9 cellular contexts compared by ENCODE assay signal in genomic region chr12:53051058-53051880, GRCh38. TPM values are rescaled to one million over a fixed set of nuclear protein-coding genes. Genes with fewer than 3 reads are reported as not detected.
DNase-seq lines count a peak whose midpoint lies in the region; ATAC-seq and TF ChIP-seq lines count a peak whose summit lies in the region.
"Had no signal": no experiment of that assay in that cellular context is flagged by ENCODE, and none has a peak within 500 bp of the region (broad histone marks: within the 10 kb centered on the region; RNA-seq: fewer than 3 reads in every experiment).

No MANE protein-coding gene starts in this region.

- H3K9me3 Mint-ChIP-seq in CD4-positive, alpha-beta memory T cell: no peaks in the 10 kb centered on the region

- no peaks in the 10 kb centered on the region for H3K27me3 ChIP-seq in CD4-positive, alpha-beta memory T cell (ENCODE audit: insufficient read depth, low read length)
- no peaks in the 10 kb centered on the region for H3K27me3 ChIP-seq in Panc1 (ENCODE audit: control insufficient read depth, insufficient read depth, low read length)

- no peak for ATAC-seq in Panc1
- no peak for ATAC-seq in HG02852 (IDR thresholded peaks at IDR 0.05; ENCODE audit: unreplicated experiment)
- ATAC-seq in HG02973 (IDR thresholded peaks at IDR 0.05; ENCODE audit: unreplicated experiment): no peak

- TF ChIP-seq CTCF in Panc1 (IDR thresholded peaks at IDR 0.05) (no peak), fibroblast of pulmonary artery (IDR thresholded peaks at IDR 0.05; ENCODE audit: low read length, missing control alignments) (peak; percentile 9)

- H3K27ac ChIP-seq in CD4-positive, alpha-beta memory T cell (ENCODE audit: low read depth, low read length): no peak overlapping the region
- peak overlapping the region; percentile 93 for H3K27ac ChIP-seq in Panc1 (ENCODE audit: low read length)

- peaks cover 0 to 3% of the 10 kb centered on the region in 2 donors for H3K36me3 Mint-ChIP-seq in CD4-positive, alpha-beta memory T cell

- H3K4me1 ChIP-seq in CD4-positive, alpha-beta memory T cell (ENCODE audit: insufficient read depth, low read length): peaks cover 16% of the 10 kb centered on the region
- peaks cover 66% of the 10 kb centered on the region for H3K4me1 ChIP-seq in Panc1 (ENCODE audit: control insufficient read depth, insufficient read depth, low read length)

- intact Hi-C loops in CD4-positive, alpha-beta memory T cell (cut with micrococcal nuclease): loop anchor here (5.0 kb wide), 1 partner anchor 46 kb away; the partner anchor contains the start of gene IGFBP6
- intact Hi-C loops in Panc1 (cut with micrococcal nuclease; ENCODE audit: unreplicated experiment): no loop called here

- DNase-seq in CD4-positive, alpha-beta memory T cell: no peak
- no peak for DNase-seq in Panc1 (ENCODE audit: low read depth, low spot score)
- DNase-seq in fibroblast of pulmonary artery (ENCODE audit: low read depth): peak; percentile 81
- DNase-seq in occipital lobe (lab: John Stamatoyannopoulos, UW): peak; percentile 85
- no peak for DNase-seq in iPS-NIHi11 (ENCODE audit: low spot score)
- no peak for DNase-seq in NCI-H1436 treated with DMSO at 0.1 percent for 48 hours (lab: John Stamatoyannopoulos, UW)

- peaks cover 6 to 25% (median 17%) of the 10 kb centered on the region in 4 donors for H3K4me1 Mint-ChIP-seq in CD4-positive, alpha-beta memory T cell

- H3K36me3 ChIP-seq in CD4-positive, alpha-beta memory T cell (ENCODE audit: insufficient read depth, low read length): no peaks in the 10 kb centered on the region
- H3K36me3 ChIP-seq in Panc1 (ENCODE audit: control insufficient read depth, insufficient read depth, low read length): no peaks in the 10 kb centered on the region

- H3K9me3 ChIP-seq in CD4-positive, alpha-beta memory T cell (ENCODE audit: control insufficient read depth in 1 of 2, low read length in 2 of 2): no peaks in the 10 kb centered on the region
- no peaks in the 10 kb centered on the region for H3K9me3 ChIP-seq in Panc1 (ENCODE audit: control insufficient read depth, insufficient read depth, low read depth, low read length)

- peak overlapping the region in 5 of 7 donors; percentile 62 to 86 (median 77) for H3K27ac Mint-ChIP-seq in CD4-positive, alpha-beta memory T cell

- no peaks in the 10 kb centered on the region for H3K27me3 Mint-ChIP-seq in CD4-positive, alpha-beta memory T cell

- in situ Hi-C loops in Panc1 (cut with HindIII; ENCODE audit: low pct_unique_long_range_greater_than_20kb, low sequenced_read_pairs): no loop called here

- CTCF ChIA-PET in CD4-positive, alpha-beta memory T cell (lab: Charles Lee; ENCODE audit: partially characterized antibody): interaction anchor here (0.7 to 1.3 kb wide), 4 partner anchors 15 to 47 kb away, joined by 3 to 4 read pairs (median 3); no protein-coding TSS in a partner anchor
- CTCF ChIA-PET in Panc1 (lab: Charles Lee): no interaction called here

- no peak overlapping the region for H3K4me3 ChIP-seq in CD4-positive, alpha-beta memory T cell (ENCODE audit: low read length in 2 of 2)
- H3K4me3 ChIP-seq in Panc1 (ENCODE audit: low read depth in 2 of 2, low read length in 2 of 2) (peak overlapping the region in 1 of 2 experiments; percentile 60; a peak in 3 of 4 replicates), fibroblast of pulmonary artery (replicated peaks; ENCODE audit: low read depth, low read length) (peak overlapping the region; percentile 90)

- peak overlapping the region in 2 of 8 donors; percentile 0 to 61 for H3K4me3 Mint-ChIP-seq in CD4-positive, alpha-beta memory T cell

- no TSS peak for BruUV-seq in Panc1 (replicated peaks; lab: Mats Ljungman, UMichigan)

- POLR2A ChIA-PET in CD4-positive, alpha-beta memory T cell (lab: Charles Lee; ENCODE audit: partially characterized antibody): interaction anchor here (1.1 kb wide), 1 partner anchor 13 kb away, joined by 4 read pairs; no protein-coding TSS in a partner anchor
- POLR2A ChIA-PET in Panc1 (lab: Charles Lee): no interaction called here

RNA-seq across cellular contexts. Expression of gene TNS2, which starts 1.4 kb away (rescaled TPM):
- 1 to 10 TPM; 6.3 to 7.2 TPM for total RNA-seq in CD4-positive, alpha-beta memory T cell
- under 1 TPM; 0.27 to 0.45 TPM for polyA plus RNA-seq in CD4-positive, alpha-beta memory T cell
- total RNA-seq in Panc1 (2021; ENCODE audit: unreplicated experiment) (48.1 TPM), occipital lobe (11.1 TPM)
- polyA plus RNA-seq in Panc1 (2012; ENCODE audit: insufficient read length): 49.1 TPM

RNA-seq across cellular contexts. Expression of gene SPRYD3, which starts 27.9 kb away (rescaled TPM):
- total RNA-seq in CD4-positive, alpha-beta memory T cell: 10 to 100 TPM; 54.3 to 59.3 TPM
- polyA plus RNA-seq in CD4-positive, alpha-beta memory T cell: 10 to 100 TPM; 54.2 to 71.7 TPM
- 25.0 TPM for total RNA-seq in Panc1 (2021; ENCODE audit: unreplicated experiment)
- polyA plus RNA-seq in Panc1 (2012; ENCODE audit: insufficient read length): 28.5 TPM
- total RNA-seq in occipital lobe: 29.6 TPM

RNA-seq across cellular contexts. Expression of gene EIF4B, which starts 45.0 kb away (rescaled TPM):
- total RNA-seq in CD4-positive, alpha-beta memory T cell: 100 to 1,000 TPM; 730 to 777 TPM
- polyA plus RNA-seq in CD4-positive, alpha-beta memory T cell: 100 to 1,000 TPM in 1 of 2 donors, 10 to 100 TPM in 1; 74.2 to 117 TPM
- total RNA-seq in Panc1 (2021; ENCODE audit: unreplicated experiment) (351 TPM), occipital lobe (1,381 TPM)
- polyA plus RNA-seq in Panc1 (2012; ENCODE audit: insufficient read length): 242 TPM

RNA-seq across cellular contexts. Expression of gene IGFBP6, which starts 46.2 kb away (rescaled TPM):
- total RNA-seq in CD4-positive, alpha-beta memory T cell: under 1 TPM in 1 of 2 experiments, not detected in 1; 0.61 TPM
- 1 to 10 TPM in 1 of 2 donors, under 1 TPM in 1; 0.53 to 1.5 TPM for polyA plus RNA-seq in CD4-positive, alpha-beta memory T cell
- total RNA-seq in Panc1 (2021; ENCODE audit: unreplicated experiment) (4.7 TPM), occipital lobe (6.2 TPM)
- polyA plus RNA-seq in Panc1 (2012; ENCODE audit: insufficient read length): 3.7 TPM

RNA-seq across cellular contexts. Expression of gene SOAT2, which starts 52.0 kb away (rescaled TPM):
- total RNA-seq in CD4-positive, alpha-beta memory T cell: under 1 TPM; 0.26 to 0.42 TPM
- polyA plus RNA-seq in CD4-positive, alpha-beta memory T cell: under 1 TPM; 0.20 to 0.85 TPM
- not detected for total RNA-seq in Panc1 (2021; ENCODE audit: unreplicated experiment)
- polyA plus RNA-seq in Panc1 (2012; ENCODE audit: insufficient read length): not detected
- not detected for total RNA-seq in occipital lobe
- total RNA-seq: glomerular endothelial cell had no signal

Comparison
In these comparisons a context has a peak if more than half of its experiments do, and no peak if none do; other contexts are left out.
1. DNase-seq: peak in fibroblast of pulmonary artery (single experiment) and occipital lobe (single experiment); none in CD4-positive, alpha-beta memory T cell (0 of 5), Panc1 (single experiment), iPS-NIHi11 (single experiment) and NCI-H1436 treated with DMSO at 0.1 percent for 48 hours (single experiment).